ENCODE assay signal across 22 cellular contexts in the genomic region with DNA sequence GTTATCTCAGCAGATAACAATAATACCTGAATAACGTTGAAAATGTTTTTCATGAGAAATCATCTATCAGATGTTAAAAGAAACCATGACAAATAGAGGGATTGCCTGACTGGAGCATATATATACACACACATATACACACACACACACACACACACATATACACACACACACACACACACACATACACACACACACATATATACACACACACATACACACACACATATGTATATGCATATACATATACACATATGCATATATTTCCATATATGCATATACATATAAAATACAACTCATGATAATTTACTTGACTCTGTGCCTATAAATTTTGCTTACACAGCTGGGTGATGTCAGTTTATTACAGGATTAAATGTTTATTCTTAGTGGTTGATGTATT.
"Had no signal": no experiment of that assay in that cellular context is flagged by ENCODE, and none has a peak within 500 bp of the region (broad histone marks: within the 10 kb centered on the region; RNA-seq: fewer than 3 reads in every experiment).

No MANE protein-coding gene starts in this region.

- H3K9me3 ChIP-seq: ascending aorta, esophagus muscularis mucosa, gastroesophageal sphincter, right atrium auricular region, suprapubic skin, vagina had no signal

- H3K27ac ChIP-seq: ascending aorta, brain microvascular endothelial cell, neural progenitor cell, right atrium auricular region, suprapubic skin, vagina had no signal

- DNase-seq: activated B cell treated with CpG ODN at 0.5 μM for 24 hours; activated CD4-positive, alpha-beta T cell treated with anti-CD3 and anti-CD28 coated beads for 36 hours; activated CD4-positive, alpha-beta T cell treated with anti-CD3 and anti-CD28 coated beads, Interleukin-2, amount 50 U/mL, for 4 hours; activated CD8-positive, alpha-beta memory T cell treated with anti-CD3 and anti-CD28 coated beads for 24 hours; activated CD8-positive, alpha-beta memory T cell treated with anti-CD3 and anti-CD28 coated beads, Interleukin-2, amount 50 U/mL, for 4 hours; activated T-cell treated with anti-CD3 and anti-CD28 coated beads, Interleukin-2, amount 50 U/mL, for 24 hours; brain microvascular endothelial cell; central memory CD4-positive, alpha-beta T cell; effector memory CD8-positive, alpha-beta T cell; stimulated activated CD4-positive, alpha-beta T cell treated with anti-CD3 and anti-CD28 coated beads, Interleukin-12 subunit alpha, Interleukin-12 subunit beta, amount 100 ng/mL, for 4 hours; stimulated activated CD4-positive, alpha-beta T cell treated with anti-CD3 and anti-CD28 coated beads, Interleukin-4, amount 100 ng/mL, for 4 hours; T-helper 9 cell; trophoblast cell had no signal

- ATAC-seq: activated CD4-positive, alpha-beta T cell treated with anti-CD3 and anti-CD28 coated beads for 36 hours; activated naive CD4-positive, alpha-beta T cell treated with anti-CD3 and anti-CD28 coated beads, Interleukin-2, amount 50 U/mL, for 72 hours; activated T-helper 17 cell treated with anti-CD3 and anti-CD28 coated beads, Interleukin-2, amount 50 U/mL, for 72 hours; effector memory CD8-positive, alpha-beta T cell; gastroesophageal sphincter had no signal

- H3K4me3 ChIP-seq: ascending aorta, neural progenitor cell, right atrium auricular region, suprapubic skin, vagina had no signal

- H3K9ac ChIP-seq: neural progenitor cell had no signal

- H3K4me2 ChIP-seq: neural progenitor cell had no signal

- H3K36me3 ChIP-seq: ascending aorta, brain microvascular endothelial cell, esophagus muscularis mucosa, gastroesophageal sphincter, neural progenitor cell, right atrium auricular region, suprapubic skin, vagina had no signal

- H3K4me1 ChIP-seq: ascending aorta, neural progenitor cell, suprapubic skin had no signal

- H3K27me3 ChIP-seq: ascending aorta, brain microvascular endothelial cell, esophagus muscularis mucosa, gastroesophageal sphincter, neural progenitor cell, right atrium auricular region, suprapubic skin, vagina had no signal
